In genomic region chr2:227856697-227857096, GRCh38 we compare ENCODE assay signal across 20 cellular contexts. TPM values are rescaled to one million over a fixed set of nuclear protein-coding genes. Genes with fewer than 3 reads are reported as not detected.
DNase-seq lines count a peak whose midpoint lies in the region; ATAC-seq, FAIRE-seq and TF ChIP-seq lines count a peak whose summit lies in the region.
"Had no signal": no experiment of that assay in that cellular context is flagged by ENCODE, and none has a peak within 500 bp of the region (broad histone marks: within the 10 kb centered on the region; RNA-seq: fewer than 3 reads in every experiment).

No MANE protein-coding gene starts in this region.

- peaks cover 2% of the 10 kb centered on the region; the same call in 1 of the 2 replicates for H3F3A ChIP-seq in GM23248 (ENCODE audit: insufficient read depth)

- in situ Hi-C loops in GM23248 (cut with MboI): no loop called here

- H2AFZ ChIP-seq in GM23248: no peak overlapping the region

- no peak overlapping the region for H3K27ac Mint-ChIP-seq in activated T-helper 17 cell treated with anti-CD3 and anti-CD28 coated beads, Interleukin-2, amount 50 U/mL, for 72 hours
- H3K27ac Mint-ChIP-seq: CD4-positive, CD25-positive, alpha-beta regulatory T cell; HFFc6 had no signal

- peak overlapping the region; percentile 45 to 60; a peak in 3 of 6 replicates for H3K27ac ChIP-seq in A549
- no peak overlapping the region for H3K27ac ChIP-seq in GM23248
- H3K27ac ChIP-seq: BLaER1 treated with 17β-estradiol and CSF1 and Interleukin-3, amounts not matched to agents 10 nM and 100 nM had no signal

- H3K4me3 Mint-ChIP-seq in activated T-helper 17 cell treated with anti-CD3 and anti-CD28 coated beads, Interleukin-2, amount 50 U/mL, for 72 hours: peak overlapping the region; percentile 34
- H3K4me3 Mint-ChIP-seq: CD4-positive, CD25-positive, alpha-beta regulatory T cell; HFFc6 had no signal

- TF ChIP-seq CTCF in A549 (IDR thresholded peaks at IDR 0.05): no peak
- no peak for TF ChIP-seq CTCF in fibroblast of mammary gland (conservative IDR thresholded peaks at IDR 0.05; ENCODE audit: control insufficient read depth, insufficient read depth, low read depth, low read length)

- CTCF ChIA-PET in A549 (lab: Yijun Ruan, JAX): interaction anchor here (0.6 to 1.1 kb wide), 3 partner anchors 34 to 91 kb away, joined by 3 to 4 read pairs (median 3); no protein-coding TSS in a partner anchor

- H3K4me1 Mint-ChIP-seq in activated T-helper 17 cell treated with anti-CD3 and anti-CD28 coated beads, Interleukin-2, amount 50 U/mL, for 72 hours: peaks cover 18% of the 10 kb centered on the region

- WGBS in A549 (ENCODE audit: missing lambda C conversion rate): 98% methylated on average over 2 of the region's 2 CpGs
- WGBS in GM23248 (ENCODE audit: low coverage in 1 of 2, low lambda C conversion rate in 2 of 2, missing lambda C conversion rate in 2 of 2), 2 experiments: 99 to 100% methylated on average over 2 of the region's 2 CpGs

- no peaks in the 10 kb centered on the region for H3K9me3 Mint-ChIP-seq in activated T-helper 17 cell treated with anti-CD3 and anti-CD28 coated beads, Interleukin-2, amount 50 U/mL, for 72 hours
- H3K9me3 Mint-ChIP-seq: HFFc6 had no signal

- H3K36me3 Mint-ChIP-seq in activated T-helper 17 cell treated with anti-CD3 and anti-CD28 coated beads, Interleukin-2, amount 50 U/mL, for 72 hours (ENCODE audit: low read depth): no peaks in the 10 kb centered on the region
- H3K36me3 Mint-ChIP-seq: CD4-positive, CD25-positive, alpha-beta regulatory T cell had no signal

- no peaks in the 10 kb centered on the region for H4K20me1 ChIP-seq in GM23248 (ENCODE audit: insufficient read depth)
- H4K20me1 ChIP-seq: BLaER1 treated with 17β-estradiol and CSF1 and Interleukin-3, amounts not matched to agents 10 nM and 100 nM had no signal

- no peak for ATAC-seq in A549
- ATAC-seq in activated T-helper 17 cell treated with anti-CD3 and anti-CD28 coated beads, Interleukin-2, amount 50 U/mL, for 72 hours (replicated peaks): peak; percentile 26
- ATAC-seq in GM18867 (IDR thresholded peaks at IDR 0.05; ENCODE audit: unreplicated experiment): no peak
- no peak for ATAC-seq in HG02884 (IDR thresholded peaks at IDR 0.05; ENCODE audit: unreplicated experiment)

- H3K9ac ChIP-seq in GM23248: no peak overlapping the region
- H3K9ac ChIP-seq: BLaER1 treated with 17β-estradiol and CSF1 and Interleukin-3, amounts not matched to agents 10 nM and 100 nM had no signal

- FAIRE-seq in A549 (lab: Jason Lieb, UNC): no peak
- FAIRE-seq: GM12891, GM19239, HTR-8/SVneo had no signal

- no peak for DNase-seq in A549 (ENCODE audit: low read depth in 1 of 2, low spot score in 1 of 2)
- peak; percentile 68 for DNase-seq in fibroblast of mammary gland (ENCODE audit: low read depth)
- DNase-seq in renal cortical epithelial cell (ENCODE audit: low read depth): peak; percentile 39
- no peak for DNase-seq in GM23248
- DNase-seq: 8988T; ACHN; Calu3; CD4-positive, CD25-positive, alpha-beta regulatory T cell; DMS 273 treated with DMSO at 0.1 percent for 48 hours; HCEC 1CT; HFFc6 had no signal

- H3K27me3 Mint-ChIP-seq in activated T-helper 17 cell treated with anti-CD3 and anti-CD28 coated beads, Interleukin-2, amount 50 U/mL, for 72 hours: no peaks in the 10 kb centered on the region

- POLR2A ChIA-PET in A549 (lab: Yijun Ruan, JAX): no interaction called here

- no peak overlapping the region for H3K4me3 ChIP-seq in A549
- no peak overlapping the region for H3K4me3 ChIP-seq in fibroblast of mammary gland (ENCODE audit: control insufficient read depth, low read depth, low read length)
- H3K4me3 ChIP-seq in GM23248: no peak overlapping the region
- H3K4me3 ChIP-seq: BLaER1 treated with 17β-estradiol and CSF1 and Interleukin-3, amounts not matched to agents 10 nM and 100 nM had no signal

- H3K36me3 ChIP-seq in GM23248 (ENCODE audit: low read depth): no peaks in the 10 kb centered on the region
- H3K36me3 ChIP-seq: BLaER1 treated with 17β-estradiol and CSF1 and Interleukin-3, amounts not matched to agents 10 nM and 100 nM had no signal

- no peaks in the 10 kb centered on the region for H3K9me2 ChIP-seq in GM23248 (ENCODE audit: insufficient read depth)

- H3K4me1 ChIP-seq in A549 (peaks cover 30% of the 10 kb centered on the region), GM23248 (ENCODE audit: insufficient read depth) (peaks cover 19% of the 10 kb centered on the region)

- TF ChIP-seq RAD21 in A549 (conservative IDR thresholded peaks at IDR 0.05 in 1 of 2, IDR thresholded peaks at IDR 0.05 in 1 of 2): no peak

- TF ChIP-seq EP300 in A549 (IDR thresholded peaks at IDR 0.05): no peak

- H3K4me2 ChIP-seq in A549 (no peak overlapping the region), GM23248 (ENCODE audit: unreplicated experiment) (no peak overlapping the region)

- no peaks in the 10 kb centered on the region for H3K79me2 ChIP-seq in GM23248 (ENCODE audit: insufficient read depth)

- TF ChIP-seq POLR2A in A549 (IDR thresholded peaks at IDR 0.05; ENCODE audit: low read length): no peak

- H3K9me3 ChIP-seq in A549 (no peaks in the 10 kb centered on the region), GM23248 (ENCODE audit: low read depth) (no peaks in the 10 kb centered on the region)

- H3K27me3 ChIP-seq in GM23248 (replicated peaks; ENCODE audit: insufficient read depth): no peaks in the 10 kb centered on the region
- H3K27me3 ChIP-seq: BLaER1 treated with 17β-estradiol and CSF1 and Interleukin-3, amounts not matched to agents 10 nM and 100 nM had no signal

TF ChIP-seq in A549, 52 proteins besides CTCF, POLR2A, EP300 and RAD21:
- TF ChIP-seq SREBF2 (IDR thresholded peaks at IDR 0.05): no peak
- TF ChIP-seq KDM1A (IDR thresholded peaks at IDR 0.05; ENCODE audit: low read depth): no peak
- no peak for TF ChIP-seq USF2 (IDR thresholded peaks at IDR 0.05)
- no peak for TF ChIP-seq TP53 (CRISPR knock-in tag; IDR thresholded peaks at IDR 0.05)
- no peak for TF ChIP-seq ZSCAN20 (CRISPR knock-in tag; IDR thresholded peaks at IDR 0.05)
- TF ChIP-seq HEYL (CRISPR knock-in tag; IDR thresholded peaks at IDR 0.05): no peak
- no peak for TF ChIP-seq CEBPB (IDR thresholded peaks at IDR 0.05)
- TF ChIP-seq FOSB (CRISPR knock-in tag; IDR thresholded peaks at IDR 0.05): no peak
- TF ChIP-seq HES2 (IDR thresholded peaks at IDR 0.05): no peak
- TF ChIP-seq MAZ (IDR thresholded peaks at IDR 0.05; ENCODE audit: borderline replicate concordance, low read depth, low read length): no peak
- TF ChIP-seq BCL3 (IDR thresholded peaks at IDR 0.05): no peak
- no peak for TF ChIP-seq ATOH8 (CRISPR knock-in tag; IDR thresholded peaks at IDR 0.05; ENCODE audit: low read depth)
- no peak for TF ChIP-seq KDM5A (IDR thresholded peaks at IDR 0.05)

RNA-seq across cellular contexts. Expression of gene DAW1, which starts 14.7 kb away (rescaled TPM):
- polyA plus RNA-seq in A549 (2011; rRNA removed) (2.2 and 2.7 TPM in 2 replicates), A549 (2017; fragmentation: RNase III; extraction: RNeasy Plus Mini Kit Qiagen cat#74134 plus additional on column Dnase treatment) (1.1 to 2.0 TPM (median 1.3 TPM) in 3 replicates), GM23248 (2016; fragmentation: Nextera tagmentation; extraction: Ambion mirVana) (0.81 and 1.1 TPM in 2 replicates)
- polyA plus RNA-seq in A549 (2012; cell fraction: cytosol; rRNA removed): 1.1 and 1.2 TPM in 2 replicates
- polyA plus RNA-seq in A549 (2012; cell fraction: nucleus; rRNA removed): 0.54 and 0.56 TPM in 2 replicates
- 0.83 and 0.91 TPM in 2 replicates for polyA minus RNA-seq in A549 (2011; rRNA and poly(A)+ RNA removed)
- total RNA-seq in activated T-helper 17 cell treated with anti-CD3 and anti-CD28 coated beads, Interleukin-2, amount 50 U/mL, for 72 hours: under 1 TPM in 1 of 2 donors, not detected in 1; 0.24 TPM
- 1.5 and 14.1 TPM in 2 replicates for total RNA-seq in renal cortical epithelial cell
- under 0.01 and 2.1 TPM in 2 replicates for total RNA-seq in GM23248 (2014; rRNA removed; shearing (Covaris generic))
- total RNA-seq: CD4-positive, CD25-positive, alpha-beta regulatory T cell; G401; H4 had no signal
- polyA plus RNA-seq: CD4-positive, CD25-positive, alpha-beta regulatory T cell had no signal

RNA-seq across cellular contexts. Expression of gene CCL20, which starts 43.1 kb away (rescaled TPM):
- polyA plus RNA-seq in A549 (2011; rRNA removed) (3.4 and 6.5 TPM in 2 replicates), A549 (2017; fragmentation: RNase III; extraction: RNeasy Plus Mini Kit Qiagen cat#74134 plus additional on column Dnase treatment) (0.43 to 1.1 TPM (median 0.45 TPM) in 3 replicates), GM23248 (2016; fragmentation: Nextera tagmentation; extraction: Ambion mirVana) (not detected in 2 replicates)
- polyA plus RNA-seq in A549 (2012; cell fraction: cytosol; rRNA removed): 0.57 and 1.3 TPM in 2 replicates
- 0.18 and 0.47 TPM in 2 replicates for polyA plus RNA-seq in A549 (2012; cell fraction: nucleus; rRNA removed)
- polyA minus RNA-seq in A549 (2011; rRNA and poly(A)+ RNA removed): 1.8 and 2.7 TPM in 2 replicates
- total RNA-seq in activated T-helper 17 cell treated with anti-CD3 and anti-CD28 coated beads, Interleukin-2, amount 50 U/mL, for 72 hours: 100 to 1,000 TPM in 1 of 2 donors, 10 to 100 TPM in 1; 36.1 to 137 TPM
- 1.4 and 204 TPM in 2 replicates for total RNA-seq in renal cortical epithelial cell
- not detected in 2 replicates for total RNA-seq in GM23248 (2014; rRNA removed; shearing (Covaris generic))
- total RNA-seq: G401, H4, HFFc6 had no signal

Comparison
In these comparisons a context has a peak if more than half of its experiments do, and no peak if none do; other contexts are left out.
1. DNase-seq: peak in fibroblast of mammary gland (single experiment) and renal cortical epithelial cell (single experiment); none in A549 (0 of 2) and GM23248 (single experiment).